12 cellular contexts compared by ENCODE assay signal in the genomic region with DNA sequence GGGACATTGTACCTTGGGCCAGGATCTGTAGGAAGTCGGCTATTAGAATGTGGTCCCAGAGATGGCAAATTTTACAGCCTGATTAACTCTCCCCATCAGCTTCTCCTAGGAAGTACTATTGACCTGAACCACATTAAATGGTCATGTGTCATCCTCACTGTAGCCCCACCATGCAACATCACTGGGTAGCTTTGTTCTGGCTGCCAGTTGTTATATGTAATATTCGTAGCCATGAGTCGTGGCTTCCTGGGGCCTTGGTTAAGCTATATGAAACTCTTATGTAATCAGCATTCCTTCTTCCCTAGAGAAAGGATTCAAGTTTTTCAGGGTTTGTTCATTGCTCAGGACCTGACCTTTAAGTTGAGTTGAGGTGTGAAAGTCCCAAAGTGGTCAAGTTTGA.
DNase-seq lines count a peak whose midpoint lies in the region; ATAC-seq and TF ChIP-seq lines count a peak whose summit lies in the region.
"Had no signal": no experiment of that assay in that cellular context is flagged by ENCODE, and none has a peak within 500 bp of the region (broad histone marks: within the 10 kb centered on the region; RNA-seq: fewer than 3 reads in every experiment).

No MANE protein-coding gene starts in this region.

- H3K27me3 Mint-ChIP-seq in HFFc6 (ENCODE audit: insufficient read depth) (no peaks in the 10 kb centered on the region), H9 (ENCODE audit: low read depth) (no peaks in the 10 kb centered on the region; the same call in 1 of the 2 replicates)
- no peaks in the 10 kb centered on the region for H3K27me3 Mint-ChIP-seq in activated T-cell treated with anti-CD3 and anti-CD28 coated beads, Interleukin-2, amount 50 U/mL, for 4 hours (ENCODE audit: low read depth)
- H3K27me3 Mint-ChIP-seq: stimulated activated naive B cell treated with anti-CD40 and anti-IgM and Interleukin-4, amounts not matched to agents 10 μg/mL and 1 μg/mL and 100 μg/mL, for 72 hours had no signal

- H4K91ac ChIP-seq in H9 (ENCODE audit: insufficient read length, low read depth, low read length) (no peak overlapping the region), neuronal stem cell (ENCODE audit: low read depth, low read length, poor library complexity) (no peak overlapping the region)

- no peaks in the 10 kb centered on the region for H3K9me3 Mint-ChIP-seq in HFFc6
- no peaks in the 10 kb centered on the region for H3K9me3 Mint-ChIP-seq in H9
- H3K9me3 Mint-ChIP-seq in activated T-cell treated with anti-CD3 and anti-CD28 coated beads, Interleukin-2, amount 50 U/mL, for 4 hours: no peaks in the 10 kb centered on the region
- H3K9me3 Mint-ChIP-seq: activated T-helper 2 cell treated with anti-CD3 and anti-CD28 coated beads, Interferon-gamma antibody, Interleukin-2, Interleukin-4, amounts not matched to agents 10 μg/mL and 5 μg/mL and 100 μg/mL, durations not matched to agents 14 hours and 24 hours and 36 hours; stimulated activated naive B cell treated with anti-CD40 and anti-IgM and Interleukin-4, amounts not matched to agents 10 μg/mL and 1 μg/mL and 100 μg/mL, for 72 hours had no signal

- H3K4me3 ChIP-seq in SJCRH30 (no peak overlapping the region), neuronal stem cell (ENCODE audit: low read length in 2 of 2) (no peak overlapping the region)

- no peak overlapping the region for H2BK20ac ChIP-seq in H9 (ENCODE audit: low read depth, low read length, poor library complexity, severe bottlenecking)

- H2BK5ac ChIP-seq in H9 (ENCODE audit: insufficient read length, low read length): no peak overlapping the region
- no peak overlapping the region for H2BK5ac ChIP-seq in neuronal stem cell (ENCODE audit: low read length)

- H4K8ac ChIP-seq in H9 (replicated peaks; ENCODE audit: insufficient read length, low read depth, low read length): no peak overlapping the region
- no peak overlapping the region for H4K8ac ChIP-seq in neuronal stem cell (ENCODE audit: low read depth, low read length)

- H2BK15ac ChIP-seq in H9 (ENCODE audit: low read depth, low read length) (no peak overlapping the region), neuronal stem cell (ENCODE audit: low read length) (no peak overlapping the region)

- no peak overlapping the region for H3K9ac ChIP-seq in H9 (ENCODE audit: extremely low read depth, insufficient read length, low read length)
- H3K9ac ChIP-seq in neuronal stem cell (ENCODE audit: low read depth, low read length, poor library complexity): no peak overlapping the region

- no peak overlapping the region for H2AFZ ChIP-seq in H9 (ENCODE audit: low read length)
- H2AFZ ChIP-seq in neuronal stem cell (ENCODE audit: low read length): no peak overlapping the region

- H3K9me3 ChIP-seq in SJCRH30 (replicated peaks) (no peaks in the 10 kb centered on the region), H9 (ENCODE audit: control insufficient read depth, low read depth, low read length) (no peaks in the 10 kb centered on the region), neuronal stem cell (replicated peaks in 1 of 2; ENCODE audit: control insufficient read depth in 2 of 2, insufficient read depth in 1 of 2, low read depth in 1 of 2, low read length in 2 of 2) (no peaks in the 10 kb centered on the region)

- H3K14ac ChIP-seq in H9 (ENCODE audit: insufficient read depth, low read length): no peak overlapping the region
- no peak overlapping the region for H3K14ac ChIP-seq in neuronal stem cell (ENCODE audit: low read length)

- H3K4me2 ChIP-seq in H9 (ENCODE audit: insufficient read depth, insufficient read length, low read length) (no peak overlapping the region), neuronal stem cell (ENCODE audit: insufficient read depth, low read length, poor library complexity, severe bottlenecking) (no peak overlapping the region)

- no peak overlapping the region for H3K18ac ChIP-seq in H9 (ENCODE audit: insufficient read length, low read depth, low read length)
- no peak overlapping the region for H3K18ac ChIP-seq in neuronal stem cell (ENCODE audit: low read length)

- no peaks in the 10 kb centered on the region for H3K23me2 ChIP-seq in H9 (ENCODE audit: insufficient read length, low read depth, low read length, poor library complexity, severe bottlenecking)

- peaks cover 66% of the 10 kb centered on the region for H3K4me1 Mint-ChIP-seq in HFFc6 (ENCODE audit: low read depth)
- H3K4me1 Mint-ChIP-seq in H9: peaks cover 14 to 29% of the 10 kb centered on the region in 2 experiments
- peaks cover 2% of the 10 kb centered on the region for H3K4me1 Mint-ChIP-seq in activated T-cell treated with anti-CD3 and anti-CD28 coated beads, Interleukin-2, amount 50 U/mL, for 4 hours (ENCODE audit: low read depth)

- H2BK120ac ChIP-seq in H9 (ENCODE audit: low read depth, low read length, poor library complexity, severe bottlenecking) (no peak overlapping the region), neuronal stem cell (ENCODE audit: low read depth, low read length) (no peak overlapping the region)

- no peak overlapping the region for H4K5ac ChIP-seq in H9 (ENCODE audit: insufficient read length, low read depth, low read length)

- H4K20me1 ChIP-seq in H9 (ENCODE audit: control insufficient read depth, insufficient read depth, insufficient read length): no peaks in the 10 kb centered on the region

- TF ChIP-seq CTCF in HFFc6 (IDR thresholded peaks at IDR 0.05): no peak
- TF ChIP-seq CTCF in H9 (conservative IDR thresholded peaks at IDR 0.05): no peak

- no peak for ATAC-seq in activated T-cell treated with anti-CD3 and anti-CD28 coated beads, Interleukin-2, amount 50 U/mL, for 4 hours
- ATAC-seq: left colon; stimulated activated naive B cell treated with anti-CD40 and anti-IgM and Interleukin-4, amounts not matched to agents 10 μg/mL and 1 μg/mL and 100 μg/mL, for 72 hours had no signal

- H3K56ac ChIP-seq in H9 (ENCODE audit: insufficient read length, low read depth, low read length): no peak overlapping the region

- H3K27ac ChIP-seq in SJCRH30 (peak overlapping the region; percentile 62), substantia nigra (ENCODE audit: low read depth, low read length, poor library complexity, severe bottlenecking) (peak overlapping the region; percentile 79), H9 (ENCODE audit: insufficient read length, low read depth, low read length) (no peak overlapping the region), neuronal stem cell (replicated peaks; ENCODE audit: low read length) (no peak overlapping the region)

- H3K27ac Mint-ChIP-seq in HFFc6: peak overlapping the region; percentile 66
- peak overlapping the region in 1 of 3 experiments; percentile 50; a peak in 2 of 7 replicates for H3K27ac Mint-ChIP-seq in H9
- H3K27ac Mint-ChIP-seq: activated T-helper 2 cell treated with anti-CD3 and anti-CD28 coated beads, Interferon-gamma antibody, Interleukin-2, Interleukin-4, amounts not matched to agents 10 μg/mL and 5 μg/mL and 100 μg/mL, durations not matched to agents 14 hours and 24 hours and 36 hours; stimulated activated naive B cell treated with anti-CD40 and anti-IgM and Interleukin-4, amounts not matched to agents 10 μg/mL and 1 μg/mL and 100 μg/mL, for 72 hours had no signal

- H3K79me1 ChIP-seq in H9 (ENCODE audit: insufficient read depth, low read depth, low read length, poor library complexity, severe bottlenecking): no peaks in the 10 kb centered on the region
- H3K79me1 ChIP-seq in neuronal stem cell (ENCODE audit: low read depth, low read length): no peaks in the 10 kb centered on the region

- H3T11ph ChIP-seq in H9 (ENCODE audit: low read length): no peak overlapping the region

- WGBS in H9 (ENCODE audit: extremely low coverage, insufficient read length, low lambda C conversion rate): no CpG with 5 or more reads among the region's 3 CpGs
- no CpG with 5 or more reads among the region's 3 CpGs for WGBS in neuronal stem cell (ENCODE audit: extremely low coverage in 2 of 2, insufficient read length in 2 of 2, insufficient replicate concordance in 1 of 2), 2 donors

- H3K27me3 ChIP-seq in SJCRH30 (no peaks in the 10 kb centered on the region), H9 (ENCODE audit: insufficient read depth, low read length) (no peaks in the 10 kb centered on the region), neuronal stem cell (ENCODE audit: control insufficient read depth in 3 of 3, insufficient read depth in 3 of 3, low read depth in 1 of 3, low read length in 3 of 3) (no peaks in the 10 kb centered on the region)

- no peak overlapping the region for H2BK12ac ChIP-seq in H9 (ENCODE audit: insufficient read length, low read depth, low read length)
- no peak overlapping the region for H2BK12ac ChIP-seq in neuronal stem cell (ENCODE audit: low read length)

- no peak overlapping the region for H3K4me3 Mint-ChIP-seq in HFFc6
- no peak overlapping the region for H3K4me3 Mint-ChIP-seq in H9
- no peak overlapping the region for H3K4me3 Mint-ChIP-seq in activated T-cell treated with anti-CD3 and anti-CD28 coated beads, Interleukin-2, amount 50 U/mL, for 4 hours
- H3K4me3 Mint-ChIP-seq: stimulated activated naive B cell treated with anti-CD40 and anti-IgM and Interleukin-4, amounts not matched to agents 10 μg/mL and 1 μg/mL and 100 μg/mL, for 72 hours had no signal

- no peak overlapping the region for H3K23ac ChIP-seq in H9 (ENCODE audit: insufficient read length, low read depth, low read length)
- H3K23ac ChIP-seq in neuronal stem cell (ENCODE audit: low read depth, low read length, poor library complexity): no peak overlapping the region

- no peaks in the 10 kb centered on the region for H3K79me2 ChIP-seq in H9 (ENCODE audit: insufficient read depth, low read length)

- H3K36me3 Mint-ChIP-seq in HFFc6 (ENCODE audit: low read depth) (peaks cover 14% of the 10 kb centered on the region; the same call in 1 of the 2 replicates), H9 (ENCODE audit: insufficient read depth in 1 of 3, low read depth in 3 of 3) (peaks cover 7 to 21% (median 13%) of the 10 kb centered on the region in 3 experiments; a peak in 4 of 7 replicates)
- H3K36me3 Mint-ChIP-seq in activated T-cell treated with anti-CD3 and anti-CD28 coated beads, Interleukin-2, amount 50 U/mL, for 4 hours (ENCODE audit: insufficient read depth): peaks cover 19% of the 10 kb centered on the region

- DNase-seq in HFFc6: peak; percentile 61
- DNase-seq in SJCRH30: peak; percentile 57 to 64
- peak; percentile 64 for DNase-seq in fibroblast of peridontal ligament (ENCODE audit: extremely low read depth)
- peak in 1 of 49 donors; percentile 40 for DNase-seq in substantia nigra (lab: John Stamatoyannopoulos, UW)
- no peak for DNase-seq in H9
- DNase-seq in neuronal stem cell (ENCODE audit: low spot score): no peak
- DNase-seq in activated T-cell treated with anti-CD3 and anti-CD28 coated beads, Interleukin-2, amount 50 U/mL, for 4 hours: no peak
- DNase-seq: effector memory CD4-positive, alpha-beta T cell; left colon; NCI-H526; stimulated activated naive B cell treated with anti-CD40 and anti-IgM and Interleukin-4, amounts not matched to agents 10 μg/mL and 1 μg/mL and 100 μg/mL, for 72 hours had no signal

- H2AK5ac ChIP-seq in H9 (ENCODE audit: insufficient read length, low read length) (no peak overlapping the region), neuronal stem cell (ENCODE audit: low read depth, low read length) (no peak overlapping the region)

- peaks cover 69% of the 10 kb centered on the region for H3K4me1 ChIP-seq in SJCRH30
- H3K4me1 ChIP-seq in H9 (ENCODE audit: insufficient read depth, low read length): peaks cover 7% of the 10 kb centered on the region
- H3K4me1 ChIP-seq in neuronal stem cell (ENCODE audit: control insufficient read depth in 2 of 2, insufficient read depth in 1 of 2, low read depth in 1 of 2, low read length in 2 of 2): peaks cover 3 to 18% of the 10 kb centered on the region in 2 donors

- H3K36me3 ChIP-seq in SJCRH30: peaks cover 4% of the 10 kb centered on the region; the same call in 1 of the 2 replicates
- H3K36me3 ChIP-seq in neuronal stem cell (replicated peaks in 1 of 2; ENCODE audit: control insufficient read depth in 2 of 2, insufficient read depth in 2 of 2, low read length in 2 of 2): peaks cover 5 to 17% of the 10 kb centered on the region in 2 donors

- no peak overlapping the region for H3K4ac ChIP-seq in H9 (ENCODE audit: low read depth, low read length)
- H3K4ac ChIP-seq in neuronal stem cell (ENCODE audit: low read length): no peak overlapping the region

Comparison
In these comparisons a context has a peak if more than half of its experiments do, and no peak if none do; other contexts are left out.
1. DNase-seq: peak in HFFc6 (single experiment), SJCRH30 (2 of 2) and fibroblast of peridontal ligament (single experiment); none in H9 (single experiment), neuronal stem cell (single experiment) and activated T-cell treated with anti-CD3 and anti-CD28 coated beads, Interleukin-2, amount 50 U/mL, for 4 hours (single experiment).
2. H3K27ac ChIP-seq: peak in SJCRH30 (single experiment) and substantia nigra (single experiment); none in H9 (single experiment) and neuronal stem cell (single experiment).